In the genomic region with DNA sequence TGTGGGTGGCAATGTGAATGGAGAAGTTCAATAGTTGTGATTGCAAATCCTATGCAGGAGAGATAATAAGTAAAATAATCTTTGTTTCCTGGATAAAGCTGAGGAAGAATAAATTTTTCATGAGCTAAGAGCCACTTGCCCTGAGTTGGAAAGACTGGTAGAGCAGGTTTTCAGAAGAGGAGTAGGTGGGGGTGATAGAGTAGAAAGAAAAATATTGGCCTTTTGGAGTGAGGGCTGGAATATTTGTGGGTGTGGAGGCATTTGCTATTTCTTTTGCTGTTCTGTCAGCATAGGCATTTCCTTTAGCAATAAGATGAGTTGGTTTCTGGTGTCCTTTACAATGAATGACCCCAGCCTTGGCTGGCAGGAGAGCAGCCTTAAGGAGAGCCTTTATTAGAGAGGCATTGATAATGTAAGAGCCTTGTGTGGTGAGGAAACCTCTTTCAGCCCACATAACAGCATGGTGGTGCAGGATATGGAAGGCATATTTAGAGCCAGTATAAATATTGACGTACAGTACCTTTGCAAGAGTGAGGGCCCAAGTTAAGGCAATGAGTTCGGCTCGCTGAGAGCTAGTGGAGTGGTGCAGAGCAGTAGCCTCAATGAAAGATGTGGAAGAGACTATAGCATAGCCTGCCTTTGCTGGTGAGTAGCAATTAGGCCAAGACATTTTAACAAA, we compare ENCODE assay signal across 2 cellular contexts.
A peak's percentile ranks its signal among the peaks of the same experiment; 100 is the strongest.
TF ChIP-seq lines count a peak whose summit lies in the region.

No MANE protein-coding gene starts in this region.

TF ChIP-seq in HEK293, 187 proteins besides CTCF, POLR2A, EP300 and RAD21:
- no peak for TF ChIP-seq ZNF585B (tag by site-specific recombination; IDR thresholded peaks at IDR 0.05)
- TF ChIP-seq ZNF843 (tag by site-specific recombination; IDR thresholded peaks at IDR 0.05): no peak
- TF ChIP-seq BCL11B (tag by site-specific recombination; IDR thresholded peaks at IDR 0.05; ENCODE audit: low read depth): no peak
- no peak for TF ChIP-seq ZNF558 (tag by site-specific recombination; IDR thresholded peaks at IDR 0.05)
- no peak for TF ChIP-seq ZNF473 (tag by site-specific recombination; IDR thresholded peaks at IDR 0.05)
- TF ChIP-seq ZNF600 (tag by site-specific recombination; IDR thresholded peaks at IDR 0.05): 0 out of 2 replicates have a peak, but pooled peaks have one; percentile 46
- TF ChIP-seq, protein P1, sequence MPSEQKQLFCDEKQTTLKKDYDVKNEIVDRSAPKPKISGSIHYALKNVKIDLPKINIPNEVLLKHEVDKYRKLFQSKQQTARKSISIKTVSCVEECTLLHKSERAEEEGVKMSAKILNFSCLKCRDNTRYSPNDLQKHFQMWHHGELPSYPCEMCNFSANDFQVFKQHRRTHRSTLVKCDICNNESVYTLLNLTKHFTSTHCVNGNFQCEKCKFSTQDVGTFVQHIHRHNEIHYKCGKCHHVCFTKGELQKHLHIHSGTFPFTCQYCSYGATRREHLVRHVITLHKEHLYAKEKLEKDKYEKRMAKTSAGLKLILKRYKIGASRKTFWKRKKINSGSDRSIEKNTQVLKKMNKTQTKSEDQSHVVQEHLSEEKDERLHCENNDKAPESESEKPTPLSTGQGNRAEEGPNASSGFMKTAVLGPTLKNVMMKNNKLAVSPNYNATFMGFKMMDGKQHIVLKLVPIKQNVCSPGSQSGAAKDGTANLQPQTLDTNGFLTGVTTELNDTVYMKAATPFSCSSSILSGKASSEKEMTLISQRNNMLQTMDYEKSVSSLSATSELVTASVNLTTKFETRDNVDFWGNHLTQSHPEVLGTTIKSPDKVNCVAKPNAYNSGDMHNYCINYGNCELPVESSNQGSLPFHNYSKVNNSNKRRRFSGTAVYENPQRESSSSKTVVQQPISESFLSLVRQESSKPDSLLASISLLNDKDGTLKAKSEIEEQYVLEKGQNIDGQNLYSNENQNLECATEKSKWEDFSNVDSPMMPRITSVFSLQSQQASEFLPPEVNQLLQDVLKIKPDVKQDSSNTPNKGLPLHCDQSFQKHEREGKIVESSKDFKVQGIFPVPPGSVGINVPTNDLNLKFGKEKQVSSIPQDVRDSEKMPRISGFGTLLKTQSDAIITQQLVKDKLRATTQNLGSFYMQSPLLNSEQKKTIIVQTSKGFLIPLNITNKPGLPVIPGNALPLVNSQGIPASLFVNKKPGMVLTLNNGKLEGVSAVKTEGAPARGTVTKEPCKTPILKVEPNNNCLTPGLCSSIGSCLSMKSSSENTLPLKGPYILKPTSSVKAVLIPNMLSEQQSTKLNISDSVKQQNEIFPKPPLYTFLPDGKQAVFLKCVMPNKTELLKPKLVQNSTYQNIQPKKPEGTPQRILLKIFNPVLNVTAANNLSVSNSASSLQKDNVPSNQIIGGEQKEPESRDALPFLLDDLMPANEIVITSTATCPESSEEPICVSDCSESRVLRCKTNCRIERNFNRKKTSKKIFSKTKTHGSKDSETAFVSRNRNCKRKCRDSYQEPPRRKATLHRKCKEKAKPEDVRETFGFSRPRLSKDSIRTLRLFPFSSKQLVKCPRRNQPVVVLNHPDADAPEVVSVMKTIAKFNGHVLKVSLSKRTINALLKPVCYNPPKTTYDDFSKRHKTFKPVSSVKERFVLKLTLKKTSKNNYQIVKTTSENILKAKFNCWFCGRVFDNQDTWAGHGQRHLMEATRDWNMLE (tag by site-specific recombination; conservative IDR thresholded peaks at IDR 0.05; ENCODE audit: low read depth): no peak
- TF ChIP-seq ZFP3 (tag by site-specific recombination; IDR thresholded peaks at IDR 0.05; ENCODE audit: low read depth): no peak

TF ChIP-seq in SK-N-SH, 30 proteins besides CTCF, POLR2A, EP300 and RAD21:
- no peak for TF ChIP-seq IRF3 (IDR thresholded peaks at IDR 0.05; ENCODE audit: low read depth, low read length)
- TF ChIP-seq YY1 (IDR thresholded peaks at IDR 0.05; ENCODE audit: low read depth): no peak
- TF ChIP-seq FOSL2 (IDR thresholded peaks at IDR 0.05; ENCODE audit: borderline replicate concordance, low read depth): no peak
- no peak for TF ChIP-seq TCF12 (IDR thresholded peaks at IDR 0.05)
- no peak for TF ChIP-seq FOXM1 (IDR thresholded peaks at IDR 0.05; ENCODE audit: low read depth)
- no peak for TF ChIP-seq NRF1 (IDR thresholded peaks at IDR 0.05; ENCODE audit: low read depth, low read length)
- TF ChIP-seq RFX5 (IDR thresholded peaks at IDR 0.05; ENCODE audit: low read length): no peak
- TF ChIP-seq MXI1 (IDR thresholded peaks at IDR 0.05; ENCODE audit: low read depth, low read length): no peak
- no peak for TF ChIP-seq TEAD4 (IDR thresholded peaks at IDR 0.05; ENCODE audit: borderline replicate concordance, insufficient read depth)
- TF ChIP-seq REST (IDR thresholded peaks at IDR 0.05; ENCODE audit: low read depth, low read length): no peak
- no peak for TF ChIP-seq CHD2 (IDR thresholded peaks at IDR 0.05; ENCODE audit: low read length, partially characterized antibody)
- no peak for TF ChIP-seq USF2 (IDR thresholded peaks at IDR 0.05; ENCODE audit: borderline replicate concordance, low read depth, low read length)
- TF ChIP-seq EZH2phosphoT487 (IDR thresholded peaks at IDR 0.05; ENCODE audit: borderline replicate concordance, low read depth): no peak
- TF ChIP-seq ZBTB33 (IDR thresholded peaks at IDR 0.05; ENCODE audit: borderline replicate concordance, low read depth): no peak
- TF ChIP-seq ELF1 (IDR thresholded peaks at IDR 0.05): no peak
